In genomic region chr4:163395758-163396157, GRCh38 we compare ENCODE assay signal across 14 cellular contexts. TPM values are rescaled to one million over a fixed set of nuclear protein-coding genes. Genes with fewer than 3 reads are reported as not detected.
A peak's percentile ranks its signal among the peaks of the same experiment; 100 is the strongest.
DNase-seq lines count a peak whose midpoint lies in the region; ATAC-seq and TF ChIP-seq lines count a peak whose summit lies in the region.
"Had no signal": no experiment of that assay in that cellular context is flagged by ENCODE, and none has a peak within 500 bp of the region (broad histone marks: within the 10 kb centered on the region; RNA-seq: fewer than 3 reads in every experiment).

No MANE protein-coding gene starts in this region.

- no peaks in the 10 kb centered on the region for H3K27me3 Mint-ChIP-seq in GM23338 (ENCODE audit: insufficient read depth, low read depth, poor library complexity)
- H3K27me3 Mint-ChIP-seq in T-helper 17 cell: no peaks in the 10 kb centered on the region

- no peaks in the 10 kb centered on the region for H3F3A ChIP-seq in GM23338 (replicated peaks; ENCODE audit: low read depth)

- H4K20me1 ChIP-seq in GM23338 (replicated peaks; ENCODE audit: insufficient read depth): no peaks in the 10 kb centered on the region

- H2AFZ ChIP-seq in GM23338: peak overlapping the region; percentile 67; the same call in 1 of the 2 replicates

- no peak overlapping the region for H3K27ac ChIP-seq in GM23338 (ENCODE audit: low read depth)
- H3K27ac ChIP-seq: vagina had no signal

- H3K4me3 Mint-ChIP-seq in GM23338: no peak overlapping the region
- H3K4me3 Mint-ChIP-seq in T-helper 17 cell: peak overlapping the region; percentile 63
- H3K4me3 Mint-ChIP-seq: naive thymus-derived CD4-positive, alpha-beta T cell had no signal

- ATAC-seq in GM23338 (no peak), T-helper 17 cell (no peak), left lobe of liver (peak; percentile 64), GM21390 (IDR thresholded peaks at IDR 0.05; ENCODE audit: unreplicated experiment) (no peak)
- ATAC-seq: naive thymus-derived CD4-positive, alpha-beta T cell had no signal

- peaks cover 6% of the 10 kb centered on the region; the same call in 1 of the 3 replicates for H3K4me1 Mint-ChIP-seq in GM23338
- H3K4me1 Mint-ChIP-seq in T-helper 17 cell: peaks cover 4% of the 10 kb centered on the region
- H3K4me1 Mint-ChIP-seq: naive thymus-derived CD4-positive, alpha-beta T cell had no signal

- no peaks in the 10 kb centered on the region for H3K79me2 ChIP-seq in GM23338 (replicated peaks; ENCODE audit: insufficient read depth)

- TF ChIP-seq CTCF in GM23338 (conservative IDR thresholded peaks at IDR 0.05; ENCODE audit: low read depth in 2 of 2): no peak

- H3K9me3 Mint-ChIP-seq in GM23338: no peaks in the 10 kb centered on the region

- H3K4me1 ChIP-seq in GM23338 (ENCODE audit: insufficient read depth): no peaks in the 10 kb centered on the region
- H3K4me1 ChIP-seq: vagina had no signal

- H3K4me2 ChIP-seq in GM23338: no peak overlapping the region

- H3K4me3 ChIP-seq in GM23338: no peak overlapping the region
- H3K4me3 ChIP-seq: vagina had no signal

- H3K27ac Mint-ChIP-seq in GM23338 (no peak overlapping the region), T-helper 17 cell (no peak overlapping the region)
- H3K27ac Mint-ChIP-seq: naive thymus-derived CD4-positive, alpha-beta T cell had no signal

- H3K9me3 ChIP-seq in T-helper 17 cell (ENCODE audit: control insufficient read depth, low read length, poor library complexity, severe bottlenecking): no peaks in the 10 kb centered on the region
- H3K9me3 ChIP-seq: vagina had no signal

- H3K9me2 ChIP-seq in GM23338 (ENCODE audit: insufficient read depth): no peaks in the 10 kb centered on the region

- DNase-seq in AG08396 (ENCODE audit: low spot score) (peak; percentile 2), GM23338 (ENCODE audit: low spot score) (no peak), T-helper 17 cell (no peak), left lobe of liver (ENCODE audit: low spot score) (no peak), NCI-H1092 treated with DMSO at 0.1 percent for 48 hours (lab: John Stamatoyannopoulos, UW) (no peak), NAMALWA (ENCODE audit: low spot score) (no peak)
- no peak for DNase-seq in stimulated activated naive CD4-positive, alpha-beta T cell (lab: John Stamatoyannopoulos, UW)
- DNase-seq: COR-L47; naive thymus-derived CD4-positive, alpha-beta T cell; NCI-H2081 treated with DMSO at 0.1 percent for 48 hours; T1000 had no signal

- no peaks in the 10 kb centered on the region for H3K36me3 ChIP-seq in GM23338 (ENCODE audit: insufficient read depth)
- H3K36me3 ChIP-seq: vagina had no signal

- H3K27me3 ChIP-seq in GM23338 (ENCODE audit: insufficient read depth): no peaks in the 10 kb centered on the region
- H3K27me3 ChIP-seq: vagina had no signal

- no peaks in the 10 kb centered on the region for H3K36me3 Mint-ChIP-seq in GM23338 (ENCODE audit: low read depth)
- H3K36me3 Mint-ChIP-seq in T-helper 17 cell (ENCODE audit: low read depth): no peaks in the 10 kb centered on the region
- H3K36me3 Mint-ChIP-seq: naive thymus-derived CD4-positive, alpha-beta T cell had no signal

TF ChIP-seq in GM23338, 12 proteins besides CTCF, POLR2A, EP300 and RAD21:
- no peak for TF ChIP-seq ZNF331 (CRISPR knock-in tag; IDR thresholded peaks at IDR 0.05; ENCODE audit: low read depth)
- no peak for TF ChIP-seq ZNF462 (CRISPR knock-in tag; IDR thresholded peaks at IDR 0.05)
- no peak for TF ChIP-seq EZH2phosphoT487 (IDR thresholded peaks at IDR 0.05; ENCODE audit: unreplicated experiment)
- no peak for TF ChIP-seq ETS1 (IDR thresholded peaks at IDR 0.05)
- no peak for TF ChIP-seq NANOG (IDR thresholded peaks at IDR 0.05; ENCODE audit: borderline replicate concordance)
- TF ChIP-seq STAT1 (IDR thresholded peaks at IDR 0.05; ENCODE audit: unreplicated experiment): no peak
- TF ChIP-seq POLR2AphosphoS5 (IDR thresholded peaks at IDR 0.05; ENCODE audit: low read depth): no peak
- no peak for TF ChIP-seq EZH2 (IDR thresholded peaks at IDR 0.05; ENCODE audit: low read depth, unreplicated experiment)
- no peak for TF ChIP-seq ZNF114 (CRISPR knock-in tag; IDR thresholded peaks at IDR 0.05)
- no peak for TF ChIP-seq JUNB (IDR thresholded peaks at IDR 0.05; ENCODE audit: unreplicated experiment)

RNA-seq across cellular contexts. Expression of gene NPY5R, which starts 52.1 kb away (rescaled TPM):
- 2.4 and 3.4 TPM in 2 replicates for total RNA-seq in GM23338 (2014; rRNA removed; shearing (Covaris generic))
- polyA plus RNA-seq in GM23338 (2016; fragmentation: Nextera tagmentation; extraction: Ambion mirVana): 1.2 and 1.8 TPM in 2 replicates
- total RNA-seq in T-helper 17 cell (not detected), left lobe of liver (not detected)
- total RNA-seq: endothelial cell of umbilical vein; naive thymus-derived CD4-positive, alpha-beta T cell; vagina had no signal
- polyA plus RNA-seq: endothelial cell of umbilical vein; naive thymus-derived CD4-positive, alpha-beta T cell had no signal
